ENCODE assay signal across 21 cellular contexts in genomic region chr18:80166240-80166639, GRCh38.
"Had no signal": no experiment of that assay in that cellular context is flagged by ENCODE, and none has a peak within 500 bp of the region (broad histone marks: within the 10 kb centered on the region; RNA-seq: fewer than 3 reads in every experiment).

No MANE protein-coding gene starts in this region.

- H3K27ac ChIP-seq: SJSA1, SK-N-MC had no signal

- H3K9me3 ChIP-seq: MG63 had no signal

- H3K27me3 ChIP-seq: MG63, SJSA1 had no signal

- DNase-seq: IMR-90, Karpas-422, KG1, MG63, NCI-H1092, NCI-H1105 treated with DMSO at 0.1 percent for 48 hours, NCI-H1417 treated with DMSO at 0.1 percent for 48 hours, NCI-H187, NCI-H2029, NCI-H2171 treated with DMSO at 0.1 percent for 48 hours, NCI-H345, NCI-H446 treated with DMSO at 0.1 percent for 48 hours, NCI-H510A treated with DMSO at 0.1 percent for 48 hours, NCI-H69, NCI-H774, Right ventricle myocardium superior, RPMI8226, SIG-M5 had no signal

- H3K36me3 ChIP-seq: MG63, SJSA1 had no signal

- H3K4me3 ChIP-seq: MG63, SJSA1, SK-N-MC had no signal

- ATAC-seq: HepG2 had no signal
